In genomic region chr4:113764720-113765264, GRCh38 we compare ENCODE assay signal across 19 cellular contexts.
"Had no signal": no experiment of that assay in that cellular context is flagged by ENCODE, and none has a peak within 500 bp of the region (broad histone marks: within the 10 kb centered on the region; RNA-seq: fewer than 3 reads in every experiment).

No MANE protein-coding gene starts in this region.

- H3K9me3 ChIP-seq: psoas muscle, stomach had no signal

- H3K9me3 Mint-ChIP-seq: activated CD4-positive, alpha-beta T cell treated with anti-CD3 and anti-CD28 coated beads, Interleukin-2, amount 10 ng/mL, durations not matched to agents 7 days and 5 days; activated naive CD4-positive, alpha-beta T cell treated with anti-CD3 and anti-CD28 coated beads, Interleukin-2, amount 50 U/mL, for 24 hours; nephron progenitor cell; stimulated activated effector memory CD8-positive, alpha-beta T cell treated with anti-CD3 and anti-CD28 coated beads, Interleukin-12 subunit alpha, Interleukin-12 subunit beta, amount 100 ng/mL, for 72 hours had no signal

- H3K27me3 ChIP-seq: stomach had no signal

- DNase-seq: activated CD4-positive, alpha-beta T cell treated with anti-CD3 and anti-CD28 coated beads, Interleukin-2, amount 10 ng/mL, durations not matched to agents 7 days and 5 days; activated CD4-positive, CD25-positive, alpha-beta regulatory T cell; activated CD8-positive, alpha-beta T cell treated with anti-CD3 and anti-CD28 coated beads, Interleukin-2, amount 10 ng/mL, durations not matched to agents 7 days and 5 days; activated effector memory CD4-positive, alpha-beta T cell treated with Interleukin-2 at 50 U/mL for 16 hours; activated T-cell treated with anti-CD3 and anti-CD28 coated beads, Interleukin-2, amount 50 U/mL, for 48 hours; amniotic stem cell; foreskin melanocyte; glutamatergic neuron; nephron progenitor cell; psoas muscle; stimulated activated CD4-positive, alpha-beta T cell treated with anti-CD3 and anti-CD28 coated beads, Interleukin-4, amount 100 ng/mL, for 24 hours; stomach; T-helper 1 cell; T-helper 9 cell; trophoblast cell had no signal

- H3K27ac ChIP-seq: psoas muscle had no signal

- H3K27me3 Mint-ChIP-seq: activated CD4-positive, alpha-beta T cell treated with anti-CD3 and anti-CD28 coated beads, Interleukin-2, amount 10 ng/mL, durations not matched to agents 7 days and 5 days; activated naive CD4-positive, alpha-beta T cell treated with anti-CD3 and anti-CD28 coated beads, Interleukin-2, amount 50 U/mL, for 24 hours had no signal

- H3K4me3 Mint-ChIP-seq: activated CD4-positive, alpha-beta T cell treated with anti-CD3 and anti-CD28 coated beads, Interleukin-2, amount 10 ng/mL, durations not matched to agents 7 days and 5 days; activated CD8-positive, alpha-beta T cell treated with anti-CD3 and anti-CD28 coated beads, Interleukin-2, amount 10 ng/mL, durations not matched to agents 7 days and 5 days; activated naive CD4-positive, alpha-beta T cell treated with anti-CD3 and anti-CD28 coated beads, Interleukin-2, amount 50 U/mL, for 24 hours; nephron progenitor cell; stimulated activated effector memory CD8-positive, alpha-beta T cell treated with anti-CD3 and anti-CD28 coated beads, Interleukin-12 subunit alpha, Interleukin-12 subunit beta, amount 100 ng/mL, for 72 hours had no signal

- H3K4me1 ChIP-seq: psoas muscle had no signal

- ATAC-seq: activated CD8-positive, alpha-beta T cell treated with anti-CD3 and anti-CD28 coated beads, Interleukin-2, amount 10 ng/mL, durations not matched to agents 7 days and 5 days; psoas muscle; sciatic nerve; stimulated activated effector memory CD8-positive, alpha-beta T cell treated with anti-CD3 and anti-CD28 coated beads, Interleukin-12 subunit alpha, Interleukin-12 subunit beta, amount 100 ng/mL, for 72 hours had no signal

- H3K4me3 ChIP-seq: lung, psoas muscle, stomach had no signal

- H3K27ac Mint-ChIP-seq: activated CD8-positive, alpha-beta T cell treated with anti-CD3 and anti-CD28 coated beads, Interleukin-2, amount 10 ng/mL, durations not matched to agents 7 days and 5 days; activated naive CD4-positive, alpha-beta T cell treated with anti-CD3 and anti-CD28 coated beads, Interleukin-2, amount 50 U/mL, for 24 hours; nephron progenitor cell; stimulated activated effector memory CD8-positive, alpha-beta T cell treated with anti-CD3 and anti-CD28 coated beads, Interleukin-12 subunit alpha, Interleukin-12 subunit beta, amount 100 ng/mL, for 72 hours had no signal

- H3K36me3 ChIP-seq: stomach had no signal
